In genomic region chr5:154962494-154962893, GRCh38 we compare ENCODE assay signal across 11 cellular contexts. TPM values are rescaled to one million over a fixed set of nuclear protein-coding genes. Genes with fewer than 3 reads are reported as not detected.
DNase-seq lines count a peak whose midpoint lies in the region; ATAC-seq and TF ChIP-seq lines count a peak whose summit lies in the region.
"Had no signal": no experiment of that assay in that cellular context is flagged by ENCODE, and none has a peak within 500 bp of the region (broad histone marks: within the 10 kb centered on the region; RNA-seq: fewer than 3 reads in every experiment).

No MANE protein-coding gene starts in this region.

- no peak overlapping the region for H3K27ac Mint-ChIP-seq in activated CD4-positive, alpha-beta memory T cell treated with anti-CD3 and anti-CD28 coated beads for 36 hours

- H3K27me3 Mint-ChIP-seq in activated CD4-positive, alpha-beta memory T cell treated with anti-CD3 and anti-CD28 coated beads for 36 hours: no peaks in the 10 kb centered on the region

- POLR2A ChIA-PET in activated CD4-positive, alpha-beta memory T cell treated with anti-CD3 and anti-CD28 coated beads for 36 hours (lab: Charles Lee): no interaction called here

- H3K4me3 Mint-ChIP-seq in activated CD4-positive, alpha-beta memory T cell treated with anti-CD3 and anti-CD28 coated beads for 36 hours: no peak overlapping the region

- peak; percentile 96 for ATAC-seq in GM18498 (IDR thresholded peaks at IDR 0.05; ENCODE audit: unreplicated experiment)
- ATAC-seq in GM21576 (IDR thresholded peaks at IDR 0.05; ENCODE audit: unreplicated experiment): peak; percentile 93
- ATAC-seq in HG03378 (IDR thresholded peaks at IDR 0.05; ENCODE audit: unreplicated experiment): peak; percentile 97

- intact Hi-C loops in activated CD4-positive, alpha-beta memory T cell treated with anti-CD3 and anti-CD28 coated beads for 36 hours (cut with micrococcal nuclease): no loop called here

- CTCF ChIA-PET in activated CD4-positive, alpha-beta memory T cell treated with anti-CD3 and anti-CD28 coated beads for 36 hours (lab: Charles Lee): no interaction called here

- H3K4me3 ChIP-seq in foreskin fibroblast (ENCODE audit: low read depth in 1 of 2, low read length in 2 of 2): no peak overlapping the region
- H3K4me3 ChIP-seq: adrenal gland, MG63 had no signal

- H3K9me3 Mint-ChIP-seq in activated CD4-positive, alpha-beta memory T cell treated with anti-CD3 and anti-CD28 coated beads for 36 hours: no peaks in the 10 kb centered on the region

- DNase-seq in foreskin fibroblast (peak; percentile 40 to 66), amygdala (lab: John Stamatoyannopoulos, UW) (no peak), NCI-H82 treated with DMSO at 0.1 percent for 48 hours (lab: John Stamatoyannopoulos, UW; ENCODE audit: unreplicated experiment) (no peak), NCI-H345 treated with DMSO at 0.1 percent for 48 hours (lab: John Stamatoyannopoulos, UW; ENCODE audit: unreplicated experiment) (no peak)
- no peak for DNase-seq in activated CD4-positive, alpha-beta memory T cell treated with anti-CD3 and anti-CD28 coated beads for 36 hours
- DNase-seq: adrenal gland, MG63, T-helper 1 cell had no signal

- TF ChIP-seq CTCF in foreskin fibroblast (IDR thresholded peaks at IDR 0.05; ENCODE audit: low read depth, low read length): no peak

- no peaks in the 10 kb centered on the region for H3K4me1 Mint-ChIP-seq in activated CD4-positive, alpha-beta memory T cell treated with anti-CD3 and anti-CD28 coated beads for 36 hours (ENCODE audit: low read depth)

- peaks cover 14% of the 10 kb centered on the region for H3K36me3 Mint-ChIP-seq in activated CD4-positive, alpha-beta memory T cell treated with anti-CD3 and anti-CD28 coated beads for 36 hours

RNA-seq across cellular contexts. Expression of gene MRPL22, which starts 21.6 kb away (rescaled TPM):
- total RNA-seq in activated CD4-positive, alpha-beta memory T cell treated with anti-CD3 and anti-CD28 coated beads for 36 hours: 10 to 100 TPM; 80.8 to 82.2 TPM

RNA-seq across cellular contexts. Expression of gene GEMIN5, which starts 24.5 kb away (rescaled TPM):
- 10 to 100 TPM; 25.5 to 27.4 TPM for total RNA-seq in activated CD4-positive, alpha-beta memory T cell treated with anti-CD3 and anti-CD28 coated beads for 36 hours

RNA-seq across cellular contexts. Expression of gene KIF4B, which starts 51.1 kb away (rescaled TPM):
- under 1 TPM; 0.05 TPM for total RNA-seq in activated CD4-positive, alpha-beta memory T cell treated with anti-CD3 and anti-CD28 coated beads for 36 hours

Comparison
In these comparisons a context has a peak if more than half of its experiments do, and no peak if none do; other contexts are left out.
1. DNase-seq: peak in foreskin fibroblast (2 of 2); none in amygdala (0 of 56), NCI-H82 treated with DMSO at 0.1 percent for 48 hours (single experiment), activated CD4-positive, alpha-beta memory T cell treated with anti-CD3 and anti-CD28 coated beads for 36 hours (single experiment) and NCI-H345 treated with DMSO at 0.1 percent for 48 hours (single experiment).
2. Peak in every context shown above with its lines, with median percentiles within 50 percentile points of each other: ATAC-seq.